In the genomic region with DNA sequence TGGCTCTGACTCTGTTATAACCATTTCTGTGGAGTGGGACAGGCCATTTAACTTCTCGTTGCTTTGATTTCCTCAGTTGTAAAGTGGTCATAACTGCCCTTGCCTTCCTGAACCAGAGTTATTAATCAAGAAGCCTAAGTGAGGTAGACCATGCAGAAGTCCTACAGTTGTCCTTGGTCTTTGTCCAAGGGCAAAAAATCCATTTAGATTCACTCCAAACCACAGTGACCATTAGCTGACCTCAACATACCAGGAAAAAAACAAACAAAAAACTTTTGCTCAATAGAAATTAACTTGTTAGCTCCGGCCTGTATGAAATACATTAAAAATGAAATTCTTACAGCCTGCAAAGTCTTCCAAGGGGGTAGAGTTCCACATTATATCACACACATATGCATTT, we compare ENCODE assay signal across 25 cellular contexts. TPM values are rescaled to one million over a fixed set of nuclear protein-coding genes. Genes with fewer than 3 reads are reported as not detected.
DNase-seq lines count a peak whose midpoint lies in the region; ATAC-seq, FAIRE-seq and TF ChIP-seq lines count a peak whose summit lies in the region.
"Had no signal": no experiment of that assay in that cellular context is flagged by ENCODE, and none has a peak within 500 bp of the region (broad histone marks: within the 10 kb centered on the region; RNA-seq: fewer than 3 reads in every experiment).

No MANE protein-coding gene starts in this region.

- H4K20me1 ChIP-seq in astrocyte (ENCODE audit: insufficient read depth, low read length): peaks cover 58% of the 10 kb centered on the region

- H3K36me3 Mint-ChIP-seq in astrocyte (ENCODE audit: low read depth, unreplicated experiment): peaks cover 13% of the 10 kb centered on the region
- peaks cover 46% of the 10 kb centered on the region for H3K36me3 Mint-ChIP-seq in memory B cell
- H3K36me3 Mint-ChIP-seq in activated CD8-positive, alpha-beta T cell treated with anti-CD3 and anti-CD28 coated beads for 36 hours (ENCODE audit: low read depth): no peaks in the 10 kb centered on the region
- H3K36me3 Mint-ChIP-seq: activated naive CD8-positive, alpha-beta T cell had no signal

- peaks cover 25% of the 10 kb centered on the region for H3K4me1 Mint-ChIP-seq in astrocyte (ENCODE audit: low read depth, unreplicated experiment)
- H3K4me1 Mint-ChIP-seq in memory B cell: peaks cover 58% of the 10 kb centered on the region
- H3K4me1 Mint-ChIP-seq in activated CD8-positive, alpha-beta T cell treated with anti-CD3 and anti-CD28 coated beads for 36 hours (ENCODE audit: low read depth): no peaks in the 10 kb centered on the region

- peak; percentile 43 for DNase-seq in AG20443 (ENCODE audit: low spot score)
- DNase-seq in astrocyte (ENCODE audit: low read depth): peak; percentile 82
- peak; percentile 68 for DNase-seq in fibroblast of peridontal ligament (ENCODE audit: extremely low read depth)
- DNase-seq in memory B cell (ENCODE audit: low spot score in 2 of 2): no peak
- DNase-seq in Peyer's patch: no peak
- DNase-seq in OCI-M1 (lab: John Stamatoyannopoulos, UW): no peak
- DNase-seq in activated CD8-positive, alpha-beta T cell treated with anti-CD3 and anti-CD28 coated beads for 36 hours: no peak
- DNase-seq: activated CD4-positive, alpha-beta T cell treated with anti-CD3 and anti-CD28 coated beads, Interleukin-2, amount 50 U/mL, for 1 hour; esophagus squamous epithelium; GOT3; heart left ventricle; left ventricle myocardium inferior; mucosa of descending colon; NCI-H1417; NCI-H524; SK-N-SH; stomach; upper lobe of left lung; WERI-Rb-1 had no signal

- H3K4me1 ChIP-seq in astrocyte (ENCODE audit: insufficient read depth, low read length) (peaks cover 10% of the 10 kb centered on the region), Peyer's patch (peaks cover 0 to 4% (median 0%) of the 10 kb centered on the region in 4 donors)

- peak overlapping the region; percentile 8 for H3K4me2 ChIP-seq in astrocyte (ENCODE audit: low read length)
- H3K4me2 ChIP-seq: SK-N-SH had no signal

- ATAC-seq in memory B cell (ENCODE audit: low read depth) (no peak), HG02571 (IDR thresholded peaks at IDR 0.05; ENCODE audit: unreplicated experiment) (no peak)
- ATAC-seq in activated CD8-positive, alpha-beta T cell treated with anti-CD3 and anti-CD28 coated beads for 36 hours: no peak
- ATAC-seq: heart left ventricle, mucosa of descending colon had no signal

- H3K79me2 ChIP-seq in astrocyte (ENCODE audit: insufficient read depth, low read length): peaks cover 6% of the 10 kb centered on the region

- H2AFZ ChIP-seq in astrocyte (ENCODE audit: low read depth, low read length): no peak overlapping the region

- H3K27me3 Mint-ChIP-seq in astrocyte (ENCODE audit: low read depth, unreplicated experiment) (no peaks in the 10 kb centered on the region), memory B cell (no peaks in the 10 kb centered on the region)
- H3K27me3 Mint-ChIP-seq in activated CD8-positive, alpha-beta T cell treated with anti-CD3 and anti-CD28 coated beads for 36 hours: no peaks in the 10 kb centered on the region
- H3K27me3 Mint-ChIP-seq: activated naive CD8-positive, alpha-beta T cell; brain; IgD-negative memory B cell had no signal

- TF ChIP-seq POLR2A in Peyer's patch (IDR thresholded peaks at IDR 0.05): no peak

- intact Hi-C loops in activated CD8-positive, alpha-beta T cell treated with anti-CD3 and anti-CD28 coated beads for 36 hours (cut with micrococcal nuclease): no loop called here

- H3K27ac ChIP-seq in astrocyte (ENCODE audit: low read depth, low read length) (no peak overlapping the region), Peyer's patch (no peak overlapping the region)
- H3K27ac ChIP-seq: coronary artery, heart left ventricle, left ventricle myocardium inferior, upper lobe of left lung, WERI-Rb-1 had no signal

- H3K9ac ChIP-seq in astrocyte (ENCODE audit: low read length): no peak overlapping the region
- H3K9ac ChIP-seq: SK-N-SH had no signal

- H3K4me3 ChIP-seq in astrocyte (ENCODE audit: insufficient read depth, low read depth, low read length) (no peak overlapping the region), Peyer's patch (no peak overlapping the region)
- H3K4me3 ChIP-seq: coronary artery, esophagus squamous epithelium, heart left ventricle, left ventricle myocardium inferior, mucosa of descending colon, stomach, upper lobe of left lung had no signal

- H3K36me3 ChIP-seq in astrocyte (ENCODE audit: insufficient read depth, low read length) (no peaks in the 10 kb centered on the region), Peyer's patch (peaks cover 0 to 3% (median 0%) of the 10 kb centered on the region in 3 donors)
- H3K36me3 ChIP-seq: upper lobe of left lung had no signal

- no peaks in the 10 kb centered on the region for H3K27me3 ChIP-seq in astrocyte (ENCODE audit: insufficient read depth, low read length)
- H3K27me3 ChIP-seq in Peyer's patch: no peaks in the 10 kb centered on the region
- H3K27me3 ChIP-seq: esophagus squamous epithelium, heart left ventricle, stomach, upper lobe of left lung had no signal

- POLR2A ChIA-PET in activated CD8-positive, alpha-beta T cell treated with anti-CD3 and anti-CD28 coated beads for 36 hours (lab: Charles Lee): interaction anchor here (0.6 kb wide), 1 partner anchor 94 kb away, joined by 3 read pairs; no protein-coding TSS in a partner anchor

- H3K9me3 Mint-ChIP-seq in astrocyte (ENCODE audit: unreplicated experiment) (no peaks in the 10 kb centered on the region), memory B cell (no peaks in the 10 kb centered on the region)
- no peaks in the 10 kb centered on the region for H3K9me3 Mint-ChIP-seq in activated CD8-positive, alpha-beta T cell treated with anti-CD3 and anti-CD28 coated beads for 36 hours
- H3K9me3 Mint-ChIP-seq: IgD-negative memory B cell had no signal

- H3K9me3 ChIP-seq in astrocyte (ENCODE audit: insufficient read depth, low read depth, low read length) (no peaks in the 10 kb centered on the region), Peyer's patch (no peaks in the 10 kb centered on the region)
- H3K9me3 ChIP-seq: esophagus squamous epithelium, heart left ventricle, left ventricle myocardium inferior, mucosa of descending colon, SK-N-SH, stomach, upper lobe of left lung had no signal

- peak; percentile 90 for FAIRE-seq in astrocyte (lab: Jason Lieb, UNC)

- no peak overlapping the region for H3K4me3 Mint-ChIP-seq in astrocyte (ENCODE audit: unreplicated experiment)
- H3K4me3 Mint-ChIP-seq in memory B cell: no peak overlapping the region
- H3K4me3 Mint-ChIP-seq in activated CD8-positive, alpha-beta T cell treated with anti-CD3 and anti-CD28 coated beads for 36 hours: no peak overlapping the region
- H3K4me3 Mint-ChIP-seq: activated naive CD8-positive, alpha-beta T cell; brain had no signal

- H3K27ac Mint-ChIP-seq in astrocyte (ENCODE audit: unreplicated experiment) (no peak overlapping the region), memory B cell (peak overlapping the region; percentile 77)
- H3K27ac Mint-ChIP-seq in activated CD8-positive, alpha-beta T cell treated with anti-CD3 and anti-CD28 coated beads for 36 hours: no peak overlapping the region
- H3K27ac Mint-ChIP-seq: activated naive CD8-positive, alpha-beta T cell had no signal

- CTCF ChIA-PET in activated CD8-positive, alpha-beta T cell treated with anti-CD3 and anti-CD28 coated beads for 36 hours (lab: Charles Lee): interaction anchor here (1.3 kb wide), 1 partner anchor 17 kb away, joined by 3 read pairs; no protein-coding TSS in a partner anchor

- TF ChIP-seq CTCF in astrocyte (IDR thresholded peaks at IDR 0.05; ENCODE audit: insufficient read depth, low read depth, low read length): no peak
- TF ChIP-seq CTCF in Peyer's patch (IDR thresholded peaks at IDR 0.05): no peak
- no peak for TF ChIP-seq CTCF in activated CD8-positive, alpha-beta T cell treated with anti-CD3 and anti-CD28 coated beads for 36 hours (IDR thresholded peaks at IDR 0.05)

RNA-seq across cellular contexts. Expression of a gene that starts 52.7 kb away (rescaled TPM):
- 29.6 and 31.6 TPM in 2 replicates for total RNA-seq in astrocyte
- total RNA-seq in Peyer's patch: 10 to 100 TPM; 13.0 to 79.2 (median 19.1) TPM
- total RNA-seq in activated CD8-positive, alpha-beta T cell treated with anti-CD3 and anti-CD28 coated beads for 36 hours: not detected
- total RNA-seq: T-helper 2 cell treated with Interferon-gamma antibody and Interleukin-4, amounts not matched to agents 100 ng/mL and 5 ng/mL, for 36 hours had no signal

Comparison
In these comparisons a context has a peak if more than half of its experiments do, and no peak if none do; other contexts are left out.
1. DNase-seq: peak in AG20443 (single experiment), astrocyte (single experiment) and fibroblast of peridontal ligament (single experiment); none in memory B cell (0 of 2), Peyer's patch (0 of 3), OCI-M1 (single experiment) and activated CD8-positive, alpha-beta T cell treated with anti-CD3 and anti-CD28 coated beads for 36 hours (single experiment).
2. RNA of a gene that starts 52.7 kb away (total RNA-seq): 29.6 to 31.6 TPM in astrocyte and 13.0 to 79.2 TPM in Peyer's patch; not detected in activated CD8-positive, alpha-beta T cell treated with anti-CD3 and anti-CD28 coated beads for 36 hours; every median in the first group is over 10 times any median in the second.